20 cellular contexts compared by ENCODE assay signal in genomic region chr10:105806-106205, GRCh38. TPM values are rescaled to one million over a fixed set of nuclear protein-coding genes. Genes with fewer than 3 reads are reported as not detected.
DNase-seq lines count a peak whose midpoint lies in the region; ATAC-seq and TF ChIP-seq lines count a peak whose summit lies in the region.
"Had no signal": no experiment of that assay in that cellular context is flagged by ENCODE, and none has a peak within 500 bp of the region (broad histone marks: within the 10 kb centered on the region; RNA-seq: fewer than 3 reads in every experiment).

No MANE protein-coding gene starts in this region.

- H3K36me3 ChIP-seq in body of pancreas (replicated peaks in 1 of 2; ENCODE audit: insufficient read depth in 1 of 2, low read depth in 2 of 2) (no peaks in the 10 kb centered on the region), aorta (ENCODE audit: control insufficient read depth in 1 of 2, insufficient read depth in 2 of 2, low read length in 1 of 2) (no peaks in the 10 kb centered on the region)
- H3K36me3 ChIP-seq: BLaER1 treated with 17β-estradiol and CSF1 and Interleukin-3, amounts not matched to agents 10 nM and 100 nM had no signal

- peak overlapping the region; percentile 30 for H3K27ac Mint-ChIP-seq in activated CD8-positive, alpha-beta T cell treated with anti-CD3 and anti-CD28 coated beads for 36 hours
- H3K27ac Mint-ChIP-seq in activated CD8-positive, alpha-beta T cell treated with anti-CD3 and anti-CD28 coated beads, Interleukin-2, amount 10 ng/mL, durations not matched to agents 7 days and 5 days, result no peak overlapping the region
- H3K27ac Mint-ChIP-seq in stimulated activated effector memory CD8-positive, alpha-beta T cell treated with anti-CD3 and anti-CD28 coated beads, Interleukin-12 subunit alpha, Interleukin-12 subunit beta, amount 100 ng/mL, for 72 hours, result peak overlapping the region; percentile 77
- H3K27ac Mint-ChIP-seq: B cell; CD4-positive, alpha-beta T cell; CD8-positive, alpha-beta T cell had no signal

- H3K9me3 ChIP-seq in body of pancreas (no peaks in the 10 kb centered on the region), aorta (ENCODE audit: control insufficient read depth, low read length) (no peaks in the 10 kb centered on the region)
- H3K9me3 ChIP-seq: A549 had no signal

- no peak overlapping the region for H3K4me3 Mint-ChIP-seq in activated CD8-positive, alpha-beta T cell treated with anti-CD3 and anti-CD28 coated beads for 36 hours
- H3K4me3 Mint-ChIP-seq in activated CD8-positive, alpha-beta T cell treated with anti-CD3 and anti-CD28 coated beads, Interleukin-2, amount 10 ng/mL, durations not matched to agents 7 days and 5 days, result no peak overlapping the region
- H3K4me3 Mint-ChIP-seq in stimulated activated effector memory CD8-positive, alpha-beta T cell treated with anti-CD3 and anti-CD28 coated beads, Interleukin-12 subunit alpha, Interleukin-12 subunit beta, amount 100 ng/mL, for 72 hours, result no peak overlapping the region
- H3K4me3 Mint-ChIP-seq: B cell; CD4-positive, alpha-beta T cell; CD8-positive, alpha-beta T cell had no signal

- CTCF ChIA-PET in activated CD8-positive, alpha-beta T cell treated with anti-CD3 and anti-CD28 coated beads for 36 hours (lab: Charles Lee), result no interaction called here
- CTCF ChIA-PET in activated CD8-positive, alpha-beta T cell treated with anti-CD3 and anti-CD28 coated beads, Interleukin-2, amount 10 ng/mL, durations not matched to agents 7 days and 5 days (lab: Charles Lee), result no interaction called here

- ATAC-seq in activated CD8-positive, alpha-beta T cell treated with anti-CD3 and anti-CD28 coated beads for 36 hours, result no peak
- ATAC-seq in activated CD8-positive, alpha-beta T cell treated with anti-CD3 and anti-CD28 coated beads, Interleukin-2, amount 10 ng/mL, durations not matched to agents 7 days and 5 days, result no peak
- ATAC-seq in body of pancreas, result peak; percentile 49
- ATAC-seq in stimulated activated effector memory CD8-positive, alpha-beta T cell treated with anti-CD3 and anti-CD28 coated beads, Interleukin-12 subunit alpha, Interleukin-12 subunit beta, amount 100 ng/mL, for 72 hours, result no peak
- no peak for ATAC-seq in aorta (ENCODE audit: low FRiP score)
- ATAC-seq: A549; CD8-positive, alpha-beta T cell; GM12878 had no signal

- DNase-seq in activated CD8-positive, alpha-beta T cell treated with anti-CD3 and anti-CD28 coated beads for 36 hours, result no peak
- no peak for DNase-seq in activated CD8-positive, alpha-beta T cell treated with anti-CD3 and anti-CD28 coated beads, Interleukin-2, amount 10 ng/mL, durations not matched to agents 7 days and 5 days
- DNase-seq in body of pancreas (no peak), substantia nigra (lab: John Stamatoyannopoulos, UW) (no peak), aorta (no peak)
- DNase-seq in stimulated activated effector memory CD8-positive, alpha-beta T cell treated with anti-CD3 and anti-CD28 coated beads, Interleukin-12 subunit alpha, Interleukin-12 subunit beta, amount 100 ng/mL, for 72 hours (ENCODE audit: low spot score in 2 of 2), result no peak
- DNase-seq: AML-193; Caco-2; Calu3; CD4-positive, alpha-beta T cell; CD8-positive, alpha-beta T cell; DMS79 treated with DMSO at 0.1 percent for 48 hours; GDM1 had no signal

- no peaks in the 10 kb centered on the region for H3K9me3 Mint-ChIP-seq in activated CD8-positive, alpha-beta T cell treated with anti-CD3 and anti-CD28 coated beads for 36 hours
- no peaks in the 10 kb centered on the region for H3K9me3 Mint-ChIP-seq in activated CD8-positive, alpha-beta T cell treated with anti-CD3 and anti-CD28 coated beads, Interleukin-2, amount 10 ng/mL, durations not matched to agents 7 days and 5 days (ENCODE audit: insufficient read depth)
- no peaks in the 10 kb centered on the region for H3K9me3 Mint-ChIP-seq in stimulated activated effector memory CD8-positive, alpha-beta T cell treated with anti-CD3 and anti-CD28 coated beads, Interleukin-12 subunit alpha, Interleukin-12 subunit beta, amount 100 ng/mL, for 72 hours
- H3K9me3 Mint-ChIP-seq: CD4-positive, alpha-beta T cell; CD8-positive, alpha-beta T cell had no signal

- H3K36me3 Mint-ChIP-seq in activated CD8-positive, alpha-beta T cell treated with anti-CD3 and anti-CD28 coated beads for 36 hours (ENCODE audit: low read depth), result no peaks in the 10 kb centered on the region
- no peaks in the 10 kb centered on the region for H3K36me3 Mint-ChIP-seq in activated CD8-positive, alpha-beta T cell treated with anti-CD3 and anti-CD28 coated beads, Interleukin-2, amount 10 ng/mL, durations not matched to agents 7 days and 5 days (ENCODE audit: low read depth)
- no peaks in the 10 kb centered on the region for H3K36me3 Mint-ChIP-seq in stimulated activated effector memory CD8-positive, alpha-beta T cell treated with anti-CD3 and anti-CD28 coated beads, Interleukin-12 subunit alpha, Interleukin-12 subunit beta, amount 100 ng/mL, for 72 hours
- H3K36me3 Mint-ChIP-seq: CD8-positive, alpha-beta T cell had no signal

- WGBS in body of pancreas, 2 donors, result 26 to 28% methylated on average over 4 of the region's 4 CpGs
- 82 to 86% methylated on average over 4 of the region's 4 CpGs for WGBS in aorta, 2 donors

- intact Hi-C loops in activated CD8-positive, alpha-beta T cell treated with anti-CD3 and anti-CD28 coated beads for 36 hours (cut with micrococcal nuclease), result no loop called here
- intact Hi-C loops in body of pancreas (cut with DNase I) (no loop called here), aorta (cut with DNase I) (no loop called here)

- H3K4me3 ChIP-seq in body of pancreas, result no peak overlapping the region
- H3K4me3 ChIP-seq in aorta (ENCODE audit: low read length in 2 of 2), result no peak overlapping the region
- H3K4me3 ChIP-seq: A549; BLaER1 treated with 17β-estradiol and CSF1 and Interleukin-3, amounts not matched to agents 10 nM and 100 nM; GM12878 had no signal

- H3K27ac ChIP-seq in body of pancreas (peak overlapping the region in 1 of 4 donors; percentile 7), substantia nigra (ENCODE audit: low read depth, low read length, poor library complexity, severe bottlenecking) (no peak overlapping the region), aorta (ENCODE audit: low read depth in 1 of 2, low read length in 2 of 2) (no peak overlapping the region)
- H3K27ac ChIP-seq: 22Rv1; A549; BLaER1 treated with 17β-estradiol and CSF1 and Interleukin-3, amounts not matched to agents 10 nM and 100 nM; C4-2B had no signal

- peaks cover 1% of the 10 kb centered on the region for H3K27me3 Mint-ChIP-seq in activated CD8-positive, alpha-beta T cell treated with anti-CD3 and anti-CD28 coated beads for 36 hours
- H3K27me3 Mint-ChIP-seq in activated CD8-positive, alpha-beta T cell treated with anti-CD3 and anti-CD28 coated beads, Interleukin-2, amount 10 ng/mL, durations not matched to agents 7 days and 5 days (ENCODE audit: low read depth), result no peaks in the 10 kb centered on the region
- H3K27me3 Mint-ChIP-seq: CD4-positive, alpha-beta T cell had no signal

- TF ChIP-seq POLR2A in body of pancreas (IDR thresholded peaks at IDR 0.05), result no peak

- POLR2A ChIA-PET in activated CD8-positive, alpha-beta T cell treated with anti-CD3 and anti-CD28 coated beads for 36 hours (lab: Charles Lee), result no interaction called here
- POLR2A ChIA-PET in activated CD8-positive, alpha-beta T cell treated with anti-CD3 and anti-CD28 coated beads, Interleukin-2, amount 10 ng/mL, durations not matched to agents 7 days and 5 days (lab: Charles Lee), result no interaction called here

- H3K27me3 ChIP-seq in body of pancreas, result no peaks in the 10 kb centered on the region
- no peaks in the 10 kb centered on the region for H3K27me3 ChIP-seq in aorta (ENCODE audit: control insufficient read depth in 1 of 2, insufficient read depth in 2 of 2, low read length in 1 of 2)
- H3K27me3 ChIP-seq: BLaER1 treated with 17β-estradiol and CSF1 and Interleukin-3, amounts not matched to agents 10 nM and 100 nM had no signal

- peaks cover 20% of the 10 kb centered on the region for H3K4me1 Mint-ChIP-seq in activated CD8-positive, alpha-beta T cell treated with anti-CD3 and anti-CD28 coated beads for 36 hours (ENCODE audit: low read depth)
- peaks cover 18% of the 10 kb centered on the region for H3K4me1 Mint-ChIP-seq in activated CD8-positive, alpha-beta T cell treated with anti-CD3 and anti-CD28 coated beads, Interleukin-2, amount 10 ng/mL, durations not matched to agents 7 days and 5 days (ENCODE audit: low read depth)
- no peaks in the 10 kb centered on the region for H3K4me1 Mint-ChIP-seq in stimulated activated effector memory CD8-positive, alpha-beta T cell treated with anti-CD3 and anti-CD28 coated beads, Interleukin-12 subunit alpha, Interleukin-12 subunit beta, amount 100 ng/mL, for 72 hours

- H3K4me1 ChIP-seq in body of pancreas (peaks cover 24% of the 10 kb centered on the region), aorta (ENCODE audit: control insufficient read depth in 1 of 2, insufficient read depth in 2 of 2, low read length in 2 of 2) (no peaks in the 10 kb centered on the region)
- H3K4me1 ChIP-seq: A549, Caco-2 had no signal

- TF ChIP-seq CTCF in activated CD8-positive, alpha-beta T cell treated with anti-CD3 and anti-CD28 coated beads for 36 hours (IDR thresholded peaks at IDR 0.05), result no peak
- TF ChIP-seq CTCF in body of pancreas (IDR thresholded peaks at IDR 0.05), result no peak

RNA-seq across cellular contexts. Expression of gene ZMYND11, which starts 29.4 kb away (rescaled TPM):
- total RNA-seq in activated CD8-positive, alpha-beta T cell treated with anti-CD3 and anti-CD28 coated beads for 36 hours, result 10 to 100 TPM; 14.9 to 16.8 TPM
- total RNA-seq in activated CD8-positive, alpha-beta T cell treated with anti-CD3 and anti-CD28 coated beads, Interleukin-2, amount 10 ng/mL, durations not matched to agents 7 days and 5 days, result 10 to 100 TPM; 41.3 to 42.0 TPM
- total RNA-seq in body of pancreas, result 10 to 100 TPM; 37.6 to 43.8 TPM
- 10 to 100 TPM; 74.3 to 79.7 TPM for total RNA-seq in aorta
- 10 to 100 TPM; 54.7 to 66.7 TPM for polyA plus RNA-seq in aorta

RNA-seq across cellular contexts. Expression of gene TUBB8, which starts 56.7 kb away (rescaled TPM):
- total RNA-seq in activated CD8-positive, alpha-beta T cell treated with anti-CD3 and anti-CD28 coated beads for 36 hours, result not detected
- total RNA-seq in activated CD8-positive, alpha-beta T cell treated with anti-CD3 and anti-CD28 coated beads, Interleukin-2, amount 10 ng/mL, durations not matched to agents 7 days and 5 days, result not detected
- total RNA-seq in body of pancreas (10 to 100 TPM in 1 of 2 donors, not detected in 1; 14.2 TPM), aorta (not detected)
- polyA plus RNA-seq in aorta, result not detected
- total RNA-seq: A172; Caco-2; Calu3; CD4-positive, alpha-beta T cell; CD8-positive, alpha-beta T cell; GM12878 had no signal
- polyA plus RNA-seq: GM12878 had no signal
